9 cellular contexts compared by ENCODE assay signal in the genomic region with DNA sequence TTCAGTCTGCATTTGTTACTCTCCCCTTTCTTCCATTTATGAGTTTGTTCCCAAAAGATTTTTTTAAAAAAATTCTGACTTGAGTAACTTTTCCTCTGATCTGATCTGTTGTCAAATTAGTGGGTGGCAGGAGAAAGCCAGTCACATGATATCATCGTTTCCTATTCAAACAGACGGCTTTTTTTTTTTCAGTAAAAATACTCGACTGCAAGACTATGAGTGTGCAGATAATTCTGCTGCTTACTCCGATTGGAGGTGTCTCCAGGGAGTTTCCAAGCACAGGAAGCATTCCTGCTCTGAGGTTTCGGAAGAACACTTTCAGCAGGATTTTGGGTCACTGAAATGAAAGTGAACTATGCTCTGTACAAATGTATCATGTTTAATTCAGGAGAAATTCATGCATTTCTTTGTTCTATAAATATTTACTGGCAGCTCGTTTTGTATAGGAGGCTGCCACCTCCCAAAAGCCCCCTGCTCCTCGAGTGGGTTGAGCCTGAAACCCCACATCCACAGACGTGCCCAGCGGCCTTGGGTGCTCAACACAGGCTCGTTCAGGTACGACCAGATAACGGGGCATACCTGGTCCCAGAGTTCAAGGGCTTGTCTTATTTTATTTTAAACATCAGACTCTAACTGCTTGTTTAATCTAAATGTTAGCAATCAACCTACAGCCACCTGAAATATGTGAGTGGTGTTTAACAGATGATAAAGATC.
DNase-seq lines count a peak whose midpoint lies in the region; ATAC-seq lines count a peak whose summit lies in the region.
"Had no signal": no experiment of that assay in that cellular context is flagged by ENCODE, and none has a peak within 500 bp of the region (broad histone marks: within the 10 kb centered on the region; RNA-seq: fewer than 3 reads in every experiment).

No MANE protein-coding gene starts in this region.

- no peaks in the 10 kb centered on the region for H3K36me3 ChIP-seq in iPS-15b (ENCODE audit: control insufficient read depth, insufficient read depth, low read length)
- no peaks in the 10 kb centered on the region for H3K36me3 ChIP-seq in thymus (ENCODE audit: control insufficient read depth, insufficient read depth)

- peak overlapping the region; percentile 52 for H3K27ac ChIP-seq in thymus (ENCODE audit: low read depth)
- H3K27ac ChIP-seq: PC-9 had no signal

- H3K9me3 ChIP-seq in iPS-15b (ENCODE audit: control insufficient read depth, insufficient read depth, low read length): no peaks in the 10 kb centered on the region
- H3K9me3 ChIP-seq in thymus (ENCODE audit: control insufficient read depth): no peaks in the 10 kb centered on the region

- in situ Hi-C loops in SK-MEL-5 (cut with HindIII; ENCODE audit: low pct_unique_long_range_greater_than_20kb, low sequenced_read_pairs): no loop called here

- H3K4me1 ChIP-seq in iPS-15b (ENCODE audit: control insufficient read depth, insufficient read depth, low read length) (peaks cover 21% of the 10 kb centered on the region), thymus (ENCODE audit: control insufficient read depth, insufficient read depth, low read length) (no peaks in the 10 kb centered on the region)

- WGBS in thymus: 42% methylated on average over 12 of the region's 12 CpGs

- H3K27me3 ChIP-seq in iPS-15b (ENCODE audit: control insufficient read depth, insufficient read depth, low read length) (peaks cover 28% of the 10 kb centered on the region), thymus (ENCODE audit: control insufficient read depth, insufficient read depth) (no peaks in the 10 kb centered on the region)

- H3K4me3 ChIP-seq in iPS-15b (ENCODE audit: low read depth, low read length) (peak overlapping the region; percentile 57), thymus (ENCODE audit: low read length) (no peak overlapping the region)
- H3K4me3 ChIP-seq: PC-9 had no signal

- ATAC-seq in HG03045 (IDR thresholded peaks at IDR 0.05; ENCODE audit: unreplicated experiment): no peak
- no peak for ATAC-seq in HG03342 (IDR thresholded peaks at IDR 0.05; ENCODE audit: unreplicated experiment)
- no peak for ATAC-seq in GM19351 (IDR thresholded peaks at IDR 0.05; ENCODE audit: unreplicated experiment)

- DNase-seq in NCI-H2029 (lab: John Stamatoyannopoulos, UW) (peak; percentile 18), NCI-H2029 treated with DMSO at 0.1 percent for 48 hours (lab: John Stamatoyannopoulos, UW) (no peak), SK-MEL-5 (ENCODE audit: low read depth, low spot score) (peak; percentile 45)
- DNase-seq: PC-9 had no signal

- no peak overlapping the region for H3K9ac ChIP-seq in iPS-15b (ENCODE audit: low read depth, low read length)
